Comparison of ENCODE assay signal across 24 cellular contexts in genomic region chr6:20458051-20458894, GRCh38. TPM values are rescaled to one million over a fixed set of nuclear protein-coding genes. Genes with fewer than 3 reads are reported as not detected.
A peak's percentile ranks its signal among the peaks of the same experiment; 100 is the strongest.
DNase-seq lines count a peak whose midpoint lies in the region; TF ChIP-seq lines count a peak whose summit lies in the region.
"Had no signal": no experiment of that assay in that cellular context is flagged by ENCODE, and none has a peak within 500 bp of the region (broad histone marks: within the 10 kb centered on the region; RNA-seq: fewer than 3 reads in every experiment).

No MANE protein-coding gene starts in this region.

- no peak for TF ChIP-seq POLR2A in breast epithelium (IDR thresholded peaks at IDR 0.05)
- no peak for TF ChIP-seq POLR2A in esophagus squamous epithelium (IDR thresholded peaks at IDR 0.05)

- no peaks in the 10 kb centered on the region for H3K27me3 ChIP-seq in CD8-positive, alpha-beta memory T cell (ENCODE audit: insufficient read depth, low read length, poor library complexity, severe bottlenecking)
- H3K27me3 ChIP-seq in ascending aorta (no peaks in the 10 kb centered on the region), breast epithelium (no peaks in the 10 kb centered on the region), esophagus squamous epithelium (no peaks in the 10 kb centered on the region)
- H3K27me3 ChIP-seq: gastroesophageal sphincter, sigmoid colon, testis had no signal

- no peak overlapping the region for H3K4me3 Mint-ChIP-seq in CD8-positive, alpha-beta memory T cell
- H3K4me3 Mint-ChIP-seq: memory B cell had no signal

- peaks cover 13% of the 10 kb centered on the region for H3K4me1 ChIP-seq in CD8-positive, alpha-beta memory T cell (ENCODE audit: insufficient read depth, low read length)
- H3K4me1 ChIP-seq in OCI-LY7 (ENCODE audit: insufficient read depth, low read length, poor library complexity, severe bottlenecking) (no peaks in the 10 kb centered on the region), ascending aorta (peaks cover 6 to 25% of the 10 kb centered on the region in 2 donors), mesodermal cell (ENCODE audit: control insufficient read depth, insufficient read depth, low read length, poor library complexity, severe bottlenecking) (peaks cover 13% of the 10 kb centered on the region), breast epithelium (no peaks in the 10 kb centered on the region), esophagus squamous epithelium (peaks cover 0 to 19% (median 7%) of the 10 kb centered on the region in 3 donors)
- H3K4me1 ChIP-seq: prostate gland, sigmoid colon, testis had no signal

- no peak overlapping the region for H2AFZ ChIP-seq in OCI-LY7 (ENCODE audit: low read length)

- intact Hi-C loops in OCI-LY7 (cut with micrococcal nuclease; ENCODE audit: unreplicated experiment) = no loop called here
- intact Hi-C loops in ascending aorta (cut with DNase I) = no loop called here
- intact Hi-C loops in breast epithelium (cut with DNase I; ENCODE audit: low total_unique reads) = no loop called here
- intact Hi-C loops in esophagus squamous epithelium (cut with DNase I) = no loop called here

- H3K36me3 Mint-ChIP-seq in CD8-positive, alpha-beta memory T cell = peaks cover under 1 to 30% (median 8%) of the 10 kb centered on the region in 3 donors

- peak overlapping the region in 3 of 8 donors; percentile 25 to 38 (median 34) for H3K27ac Mint-ChIP-seq in CD8-positive, alpha-beta memory T cell
- H3K27ac Mint-ChIP-seq: memory B cell had no signal

- H3K9me3 Mint-ChIP-seq in CD8-positive, alpha-beta memory T cell = no peaks in the 10 kb centered on the region

- peaks cover 30 to 58% (median 55%) of the 10 kb centered on the region in 3 donors for H3K4me1 Mint-ChIP-seq in CD8-positive, alpha-beta memory T cell

- no peaks in the 10 kb centered on the region for H3K9me3 ChIP-seq in CD8-positive, alpha-beta memory T cell (ENCODE audit: low read length)
- no peaks in the 10 kb centered on the region for H3K9me3 ChIP-seq in OCI-LY7 (ENCODE audit: low read length)
- no peaks in the 10 kb centered on the region for H3K9me3 ChIP-seq in ascending aorta
- H3K9me3 ChIP-seq in mesodermal cell (ENCODE audit: control insufficient read depth, low read length) = no peaks in the 10 kb centered on the region
- H3K9me3 ChIP-seq in breast epithelium = no peaks in the 10 kb centered on the region
- no peaks in the 10 kb centered on the region for H3K9me3 ChIP-seq in esophagus squamous epithelium
- H3K9me3 ChIP-seq: gastroesophageal sphincter, prostate gland, sigmoid colon, testis had no signal

- H4K20me1 ChIP-seq in OCI-LY7 (ENCODE audit: insufficient read depth, low read length) = peaks cover 16% of the 10 kb centered on the region; the same call in 1 of the 2 replicates

- no peak overlapping the region for H3K4me3 ChIP-seq in CD8-positive, alpha-beta memory T cell (ENCODE audit: low read length)
- H3K4me3 ChIP-seq in OCI-LY7 (ENCODE audit: low read depth, low read length, poor library complexity, severe bottlenecking) (no peak overlapping the region), ascending aorta (no peak overlapping the region), mesodermal cell (ENCODE audit: extremely low read depth, insufficient read depth, low read length, poor library complexity, severe bottlenecking) (no peak overlapping the region), breast epithelium (no peak overlapping the region), esophagus squamous epithelium (no peak overlapping the region)
- H3K4me3 ChIP-seq: gastroesophageal sphincter, prostate gland, sigmoid colon, testis had no signal

- CTCF ChIA-PET in CD8-positive, alpha-beta memory T cell (lab: Charles Lee) = interaction anchor here (0.8 kb wide), 1 partner anchor 12 kb away, joined by 3 read pairs; no protein-coding TSS in a partner anchor
- CTCF ChIA-PET in OCI-LY7 (lab: Charles Lee; ENCODE audit: unreplicated experiment) (no interaction called here), GM10248 (lab: Yijun Ruan, JAX) (interaction anchor here (1.1 to 1.4 kb wide), 2 partner anchors 54 kb away, joined by 4 read pairs; no protein-coding TSS in a partner anchor)

- H3K4me2 ChIP-seq in OCI-LY7 (ENCODE audit: low read length) = no peak overlapping the region

- TF ChIP-seq CTCF in OCI-LY7 (conservative IDR thresholded peaks at IDR 0.05; ENCODE audit: low read length) (no peak), ascending aorta (IDR thresholded peaks at IDR 0.05) (no peak), breast epithelium (IDR thresholded peaks at IDR 0.05) (no peak), esophagus squamous epithelium (IDR thresholded peaks at IDR 0.05) (no peak), GM10248 (IDR thresholded peaks at IDR 0.05; ENCODE audit: control extremely low read depth, extremely low read depth, low read depth, missing control alignments) (no peak)

- BruUV-seq in OCI-LY7 (replicated peaks; lab: Mats Ljungman, UMichigan) = TSS peak; percentile 3

- H3K27me3 Mint-ChIP-seq in CD8-positive, alpha-beta memory T cell = no peaks in the 10 kb centered on the region
- H3K27me3 Mint-ChIP-seq: memory B cell had no signal

- H3K9me2 ChIP-seq in OCI-LY7 (ENCODE audit: insufficient read depth, low read length) = no peaks in the 10 kb centered on the region

- POLR2A ChIA-PET in CD8-positive, alpha-beta memory T cell (lab: Charles Lee) = no interaction called here
- POLR2A ChIA-PET in OCI-LY7 (lab: Charles Lee) (interaction anchor here (0.8 to 1.4 kb wide), 3 partner anchors 9 to 44 kb away, joined by 3 to 5 read pairs (median 4); no protein-coding TSS in a partner anchor), GM10248 (lab: Yijun Ruan, JAX) (no interaction called here)

- WGBS in mesodermal cell (ENCODE audit: insufficient coverage in 2 of 2), 2 experiments = 88 to 97% methylated on average over 1 to 4 of the region's 8 CpGs
- 73 to 76% methylated on average over 8 of the region's 8 CpGs for WGBS in esophagus squamous epithelium, 2 donors

- peaks cover 72% of the 10 kb centered on the region for H3K79me2 ChIP-seq in OCI-LY7 (ENCODE audit: insufficient read depth, low read depth, low read length)

- no peaks in the 10 kb centered on the region for H3K36me3 ChIP-seq in CD8-positive, alpha-beta memory T cell (ENCODE audit: insufficient read depth, low read length)
- H3K36me3 ChIP-seq in OCI-LY7 (ENCODE audit: insufficient read depth, low read length) (peaks cover 94% of the 10 kb centered on the region), ascending aorta (no peaks in the 10 kb centered on the region), mesodermal cell (ENCODE audit: control insufficient read depth, insufficient read depth, low read length) (peaks cover 61% of the 10 kb centered on the region), breast epithelium (no peaks in the 10 kb centered on the region), esophagus squamous epithelium (no peaks in the 10 kb centered on the region)
- H3K36me3 ChIP-seq: prostate gland, sigmoid colon had no signal

- H3K27ac ChIP-seq in CD8-positive, alpha-beta memory T cell (ENCODE audit: low read depth, low read length) = peak overlapping the region; percentile 19
- no peak overlapping the region for H3K27ac ChIP-seq in OCI-LY7 (ENCODE audit: low read depth, low read length, poor library complexity, severe bottlenecking)
- peak overlapping the region; percentile 15 to 53 for H3K27ac ChIP-seq in ascending aorta
- H3K27ac ChIP-seq in mesodermal cell (ENCODE audit: low read depth, low read length, severe bottlenecking) = peak overlapping the region; percentile 60
- H3K27ac ChIP-seq in breast epithelium = no peak overlapping the region
- no peak overlapping the region for H3K27ac ChIP-seq in esophagus squamous epithelium
- H3K27ac ChIP-seq: gastroesophageal sphincter, prostate gland, RWPE1, sigmoid colon, testis had no signal

- DNase-seq in CD8-positive, alpha-beta memory T cell = no peak
- no peak for DNase-seq in OCI-LY7 (ENCODE audit: low spot score)
- DNase-seq in ascending aorta (ENCODE audit: low spot score in 2 of 2) = no peak
- no peak for DNase-seq in breast epithelium (ENCODE audit: low spot score in 2 of 2)
- DNase-seq in esophagus squamous epithelium (lab: John Stamatoyannopoulos, UW) = no peak
- no peak for DNase-seq in SKM-1 treated with dmso at 0.1 percent for 144 hours (lab: John Stamatoyannopoulos, UW; ENCODE audit: unreplicated experiment)
- DNase-seq in GM10248 (ENCODE audit: extremely low spot score) = no peak
- DNase-seq: activated CD4-positive, alpha-beta T cell treated with anti-CD3 and anti-CD28 coated beads for 4 hours; activated CD8-positive, alpha-beta memory T cell treated with anti-CD3 and anti-CD28 coated beads for 24 hours; cortex of kidney; hippocampal formation; left cardiac atrium; MV-4-11; NCI-H146; NCI-H2107; NCI-H82; sigmoid colon; stimulated activated naive CD4-positive, alpha-beta T cell; testis had no signal

RNA-seq across cellular contexts. Expression of gene E2F3, which starts 56.6 kb away (rescaled TPM):
- 10 to 100 TPM; 31.5 to 32.3 TPM for total RNA-seq in CD8-positive, alpha-beta memory T cell
- polyA plus RNA-seq in CD8-positive, alpha-beta memory T cell = 13.1 TPM
- 12.2 and 12.4 TPM in 2 replicates for total RNA-seq in OCI-LY7 (2014; rRNA removed; shearing (Covaris generic))
- 27.7 and 31.2 TPM in 2 replicates for total RNA-seq in OCI-LY7 (2022)
- total RNA-seq in ascending aorta = 1.1 TPM
- 16.8 TPM for polyA plus RNA-seq in mesodermal cell (2013, experiment 1 of 2)
- 16.4 TPM for polyA plus RNA-seq in mesodermal cell (2013, experiment 2 of 2)
- 1 to 10 TPM; 4.9 to 8.5 (median 7.5) TPM for total RNA-seq in breast epithelium
- 1 to 10 TPM; 5.4 to 7.1 (median 6.1) TPM for total RNA-seq in esophagus squamous epithelium

Comparison
In these comparisons a context has a peak if more than half of its experiments do, and no peak if none do; other contexts are left out.
1. H3K27ac ChIP-seq: peak in CD8-positive, alpha-beta memory T cell (single experiment), ascending aorta (2 of 2) and mesodermal cell (single experiment); none in OCI-LY7 (single experiment), breast epithelium (0 of 2) and esophagus squamous epithelium (0 of 4).